Comparison of ENCODE assay signal across 11 cellular contexts in the genomic region with DNA sequence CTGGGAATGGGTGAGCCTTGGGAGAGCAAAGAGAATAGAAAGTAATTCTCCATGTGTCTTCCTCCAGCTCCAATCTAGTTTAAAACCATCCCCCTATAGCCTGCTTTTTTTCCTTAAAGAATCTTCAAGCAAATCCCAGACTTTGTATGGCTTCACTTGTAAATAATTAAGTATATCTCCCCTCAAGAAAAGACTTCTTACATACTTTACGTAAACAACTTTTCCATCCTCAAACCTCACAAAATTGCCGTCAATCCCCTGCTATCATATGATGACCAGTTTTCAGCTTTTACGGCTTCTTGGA.
DNase-seq lines count a peak whose midpoint lies in the region; TF ChIP-seq lines count a peak whose summit lies in the region.
"Had no signal": no experiment of that assay in that cellular context is flagged by ENCODE, and none has a peak within 500 bp of the region (broad histone marks: within the 10 kb centered on the region; RNA-seq: fewer than 3 reads in every experiment).

No MANE protein-coding gene starts in this region.

- H3K4me3 ChIP-seq in right atrium auricular region: no peak overlapping the region
- H3K4me3 ChIP-seq in iPS-15b (ENCODE audit: low read depth, low read length): no peak overlapping the region
- H3K4me3 ChIP-seq in tibial artery: no peak overlapping the region

- no peak overlapping the region for H3K4me3 Mint-ChIP-seq in progenitor cell of endocrine pancreas (ENCODE audit: low read depth)
- H3K4me3 Mint-ChIP-seq: CD8-positive, alpha-beta memory T cell had no signal

- H3K9me3 ChIP-seq in right atrium auricular region: no peaks in the 10 kb centered on the region
- no peaks in the 10 kb centered on the region for H3K9me3 ChIP-seq in iPS-15b (ENCODE audit: control insufficient read depth, insufficient read depth, low read length)
- H3K9me3 ChIP-seq in tibial artery: no peaks in the 10 kb centered on the region

- no peak for DNase-seq in right atrium auricular region (ENCODE audit: low spot score)
- DNase-seq in cardiac septum (ENCODE audit: low spot score): no peak
- no peak for DNase-seq in tibial artery
- no peak for DNase-seq in NCI-H187 treated with DMSO at 0.1 percent for 48 hours (lab: John Stamatoyannopoulos, UW)
- no peak for DNase-seq in NCI-H2029 treated with DMSO at 0.1 percent for 48 hours (lab: John Stamatoyannopoulos, UW)
- no peak for DNase-seq in progenitor cell of endocrine pancreas (ENCODE audit: low spot score, unreplicated experiment)
- DNase-seq: CD8-positive, alpha-beta memory T cell; DMS79 had no signal

- TF ChIP-seq CTCF in right atrium auricular region (IDR thresholded peaks at IDR 0.05) (peak; percentile 33 to 41), VCaP (conservative IDR thresholded peaks at IDR 0.05) (peak; percentile 4), tibial artery (IDR thresholded peaks at IDR 0.05) (peak in 1 of 2 experiments; percentile 1), progenitor cell of endocrine pancreas (IDR thresholded peaks at IDR 0.05; ENCODE audit: unreplicated experiment) (no peak)

- no peak overlapping the region for H3K27ac ChIP-seq in right atrium auricular region
- no peak overlapping the region for H3K27ac ChIP-seq in VCaP
- H3K27ac ChIP-seq in tibial artery: no peak overlapping the region
- H3K27ac ChIP-seq: HL-60 had no signal

- H3K36me3 ChIP-seq in right atrium auricular region: no peaks in the 10 kb centered on the region
- H3K36me3 ChIP-seq in iPS-15b (ENCODE audit: control insufficient read depth, insufficient read depth, low read length): no peaks in the 10 kb centered on the region
- H3K36me3 ChIP-seq in tibial artery: no peaks in the 10 kb centered on the region

- no peaks in the 10 kb centered on the region for H3K36me3 Mint-ChIP-seq in progenitor cell of endocrine pancreas (ENCODE audit: insufficient read depth)
- H3K36me3 Mint-ChIP-seq: CD8-positive, alpha-beta memory T cell had no signal

- H3K9me3 Mint-ChIP-seq in progenitor cell of endocrine pancreas (ENCODE audit: low read depth): no peaks in the 10 kb centered on the region
- H3K9me3 Mint-ChIP-seq: CD8-positive, alpha-beta memory T cell had no signal

- H3K4me1 Mint-ChIP-seq in progenitor cell of endocrine pancreas (ENCODE audit: low read depth): peaks cover 4% of the 10 kb centered on the region
- H3K4me1 Mint-ChIP-seq: CD8-positive, alpha-beta memory T cell had no signal

- H3K9ac ChIP-seq in iPS-15b (ENCODE audit: low read depth, low read length): peak overlapping the region; percentile 50

- H3K27me3 ChIP-seq in right atrium auricular region (no peaks in the 10 kb centered on the region), iPS-15b (ENCODE audit: control insufficient read depth, insufficient read depth, low read length) (peaks cover 3% of the 10 kb centered on the region), tibial artery (peaks cover 0 to 70% of the 10 kb centered on the region in 2 donors)

- peaks cover 50% of the 10 kb centered on the region for H3K27me3 Mint-ChIP-seq in progenitor cell of endocrine pancreas

- H3K27ac Mint-ChIP-seq in progenitor cell of endocrine pancreas: no peak overlapping the region
- H3K27ac Mint-ChIP-seq: CD8-positive, alpha-beta memory T cell had no signal

- H3K4me1 ChIP-seq in right atrium auricular region: peaks cover 0 to 5% of the 10 kb centered on the region in 2 donors
- no peaks in the 10 kb centered on the region for H3K4me1 ChIP-seq in iPS-15b (ENCODE audit: control insufficient read depth, insufficient read depth, low read length)
- H3K4me1 ChIP-seq in tibial artery: no peaks in the 10 kb centered on the region

- intact Hi-C loops in cardiac septum (cut with DNase I): no loop called here
- intact Hi-C loops in tibial artery (cut with DNase I; ENCODE audit: low total_unique reads): no loop called here
